13 cellular contexts compared by ENCODE assay signal in genomic region chr10:82925547-82925946, GRCh38.
DNase-seq lines count a peak whose midpoint lies in the region; ATAC-seq and TF ChIP-seq lines count a peak whose summit lies in the region.
"Had no signal": no experiment of that assay in that cellular context is flagged by ENCODE, and none has a peak within 500 bp of the region (broad histone marks: within the 10 kb centered on the region; RNA-seq: fewer than 3 reads in every experiment).

No MANE protein-coding gene starts in this region.

- TF ChIP-seq CTCF in upper lobe of left lung (IDR thresholded peaks at IDR 0.05): no peak

- no peaks in the 10 kb centered on the region for H3K36me3 ChIP-seq in upper lobe of left lung
- H3K36me3 ChIP-seq: pancreas, thyroid gland, WERI-Rb-1 had no signal

- ATAC-seq in GM18511 (IDR thresholded peaks at IDR 0.05; ENCODE audit: unreplicated experiment) (peak; percentile 64), HG02884 (IDR thresholded peaks at IDR 0.05; ENCODE audit: unreplicated experiment) (peak; percentile 61), GM21619 (IDR thresholded peaks at IDR 0.05; ENCODE audit: unreplicated experiment) (no peak), upper lobe of left lung (ENCODE audit: low FRiP score in 2 of 2) (no peak)
- ATAC-seq: pancreas had no signal

- H3K4me3 ChIP-seq in upper lobe of left lung: no peak overlapping the region
- H3K4me3 ChIP-seq: pancreas, thyroid gland had no signal

- H3K4me1 ChIP-seq in upper lobe of left lung: no peaks in the 10 kb centered on the region
- H3K4me1 ChIP-seq: pancreas, thyroid gland had no signal

- DNase-seq in RPMI7951 (ENCODE audit: low read depth) (peak; percentile 60), kidney tubule cell (ENCODE audit: low spot score) (peak; percentile 50), upper lobe of left lung (no peak), retina (no peak)
- DNase-seq in stimulated activated CD4-positive, alpha-beta T cell treated with anti-CD3 and anti-CD28 coated beads, Interleukin-2, amount 100 ng/mL, for 24 hours: no peak
- DNase-seq: activated naive CD4-positive, alpha-beta T cell treated with Interleukin-2 at 50 U/mL for 16 hours; MV-4-11; pancreas; thyroid gland; WERI-Rb-1 had no signal

- WGBS in upper lobe of left lung, 2 donors: 85 to 88% methylated on average over 3 of the region's 3 CpGs

- no peak for TF ChIP-seq EP300 in upper lobe of left lung (IDR thresholded peaks at IDR 0.05)

- no peaks in the 10 kb centered on the region for H3K27me3 ChIP-seq in upper lobe of left lung
- H3K27me3 ChIP-seq: pancreas, thyroid gland had no signal

- no peak for TF ChIP-seq POLR2A in upper lobe of left lung (IDR thresholded peaks at IDR 0.05)

- no peak overlapping the region for H3K27ac ChIP-seq in upper lobe of left lung
- H3K27ac ChIP-seq: pancreas, thyroid gland, WERI-Rb-1 had no signal

- no peaks in the 10 kb centered on the region for H3K9me3 ChIP-seq in upper lobe of left lung
- H3K9me3 ChIP-seq: pancreas, thyroid gland had no signal

Comparison
In these comparisons a context has a peak if more than half of its experiments do, and no peak if none do; other contexts are left out.
1. ATAC-seq: peak in GM18511 (single experiment) and HG02884 (single experiment); none in GM21619 (single experiment) and upper lobe of left lung (0 of 2).
2. DNase-seq: peak in RPMI7951 (single experiment) and kidney tubule cell (single experiment); none in stimulated activated CD4-positive, alpha-beta T cell treated with anti-CD3 and anti-CD28 coated beads, Interleukin-2, amount 100 ng/mL, for 24 hours (0 of 2), upper lobe of left lung (0 of 2) and retina (single experiment).